ENCODE assay signal across 9 cellular contexts in the genomic region with DNA sequence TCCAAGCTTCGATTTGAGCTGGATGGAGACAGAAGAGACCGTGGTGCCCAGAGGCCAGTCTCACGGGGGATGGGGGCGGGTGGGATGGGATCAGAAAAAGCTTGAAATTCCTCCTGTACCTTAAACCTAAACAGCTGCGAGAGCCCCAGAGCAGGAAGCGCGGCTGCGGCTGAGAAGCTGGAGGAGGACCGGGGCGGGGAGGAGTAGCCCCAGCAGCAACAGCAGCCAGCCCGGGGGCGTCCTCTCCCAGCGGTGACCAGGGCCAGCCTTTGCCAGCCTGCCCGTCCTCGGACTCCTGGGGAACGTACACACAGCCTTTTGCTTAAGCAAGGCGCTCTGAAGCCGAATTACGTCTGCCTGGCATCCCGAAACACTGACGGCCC. TPM values are rescaled to one million over a fixed set of nuclear protein-coding genes. Genes with fewer than 3 reads are reported as not detected.
DNase-seq lines count a peak whose midpoint lies in the region; ATAC-seq and TF ChIP-seq lines count a peak whose summit lies in the region.
"Had no signal": no experiment of that assay in that cellular context is flagged by ENCODE, and none has a peak within 500 bp of the region (broad histone marks: within the 10 kb centered on the region; RNA-seq: fewer than 3 reads in every experiment).

No MANE protein-coding gene starts in this region.

- peaks cover 79% of the 10 kb centered on the region for H3K27me3 Mint-ChIP-seq in activated CD8-positive, alpha-beta T cell treated with anti-CD3 and anti-CD28 coated beads, Interleukin-2, amount 10 ng/mL, durations not matched to agents 7 days and 5 days (ENCODE audit: low read depth)

- POLR2A ChIA-PET in activated CD8-positive, alpha-beta T cell treated with anti-CD3 and anti-CD28 coated beads, Interleukin-2, amount 10 ng/mL, durations not matched to agents 7 days and 5 days (lab: Charles Lee), result interaction anchor here (3.3 kb wide), 1 partner anchor 21 kb away, joined by 13 read pairs; a partner anchor contains a TSS

- no peaks in the 10 kb centered on the region for H3K9me3 Mint-ChIP-seq in activated CD8-positive, alpha-beta T cell treated with anti-CD3 and anti-CD28 coated beads, Interleukin-2, amount 10 ng/mL, durations not matched to agents 7 days and 5 days (ENCODE audit: insufficient read depth)

- no peak for TF ChIP-seq CTCF in BE2C (IDR thresholded peaks at IDR 0.05; ENCODE audit: low read depth, low read length)

- H3K36me3 ChIP-seq in BE2C (no peaks in the 10 kb centered on the region), iPS-18a (ENCODE audit: control insufficient read depth, low read depth, low read length) (no peaks in the 10 kb centered on the region)

- no peaks in the 10 kb centered on the region for H3K36me3 Mint-ChIP-seq in activated CD8-positive, alpha-beta T cell treated with anti-CD3 and anti-CD28 coated beads, Interleukin-2, amount 10 ng/mL, durations not matched to agents 7 days and 5 days (ENCODE audit: low read depth)

- peaks cover 86% of the 10 kb centered on the region for H3K27me3 ChIP-seq in BE2C
- H3K27me3 ChIP-seq in iPS-18a (ENCODE audit: control insufficient read depth, insufficient read depth, low read length), result peaks cover 96% of the 10 kb centered on the region

- H3K27ac ChIP-seq in iPS-18a (ENCODE audit: low read length), result no peak overlapping the region

- H3K4me1 Mint-ChIP-seq in activated CD8-positive, alpha-beta T cell treated with anti-CD3 and anti-CD28 coated beads, Interleukin-2, amount 10 ng/mL, durations not matched to agents 7 days and 5 days (ENCODE audit: low read depth), result peaks cover 33% of the 10 kb centered on the region

- H3K4me1 ChIP-seq in BE2C (no peaks in the 10 kb centered on the region), iPS-18a (ENCODE audit: control insufficient read depth, low read depth, low read length) (no peaks in the 10 kb centered on the region)

- DNase-seq in BE2C (no peak), SIG-M5 treated with dmso at 0.1 percent for 504 hours (lab: John Stamatoyannopoulos, UW; ENCODE audit: unreplicated experiment) (no peak)
- no peak for DNase-seq in activated CD8-positive, alpha-beta T cell treated with anti-CD3 and anti-CD28 coated beads, Interleukin-2, amount 10 ng/mL, durations not matched to agents 7 days and 5 days
- no peak for DNase-seq in stimulated activated naive CD8-positive, alpha-beta T cell treated with anti-CD3 and anti-CD28 coated beads, Interleukin-15, Interleukin-2, amounts not matched to agents 100 U/mL and 50 U/mL, for 24 hours
- DNase-seq in effector CD8-positive, alpha-beta T cell (lab: John Stamatoyannopoulos, UW), result no peak

- ATAC-seq in GM19025 (IDR thresholded peaks at IDR 0.05; ENCODE audit: low read depth, unreplicated experiment) (peak; percentile 6), HG03196 (IDR thresholded peaks at IDR 0.05; ENCODE audit: unreplicated experiment) (peak; percentile 18)
- ATAC-seq in activated CD8-positive, alpha-beta T cell treated with anti-CD3 and anti-CD28 coated beads, Interleukin-2, amount 10 ng/mL, durations not matched to agents 7 days and 5 days, result peak; percentile 38
- ATAC-seq in stimulated activated naive CD8-positive, alpha-beta T cell treated with anti-CD3 and anti-CD28 coated beads, Interleukin-15, Interleukin-2, amounts not matched to agents 100 U/mL and 50 U/mL, for 24 hours, result peak; percentile 8

- H3K9me3 ChIP-seq in BE2C (no peaks in the 10 kb centered on the region; the same call in 1 of the 2 replicates), iPS-18a (ENCODE audit: control insufficient read depth, low read depth, low read length) (no peaks in the 10 kb centered on the region)

- H3K9ac ChIP-seq in iPS-18a (ENCODE audit: low read length), result no peak overlapping the region

- H3K4me3 ChIP-seq in BE2C (ENCODE audit: low read depth, low read length) (peak overlapping the region; percentile 56), iPS-18a (ENCODE audit: low read length) (peak overlapping the region; percentile 57)

- H3K4me3 Mint-ChIP-seq in activated CD8-positive, alpha-beta T cell treated with anti-CD3 and anti-CD28 coated beads, Interleukin-2, amount 10 ng/mL, durations not matched to agents 7 days and 5 days, result peak overlapping the region; percentile 80

- CTCF ChIA-PET in activated CD8-positive, alpha-beta T cell treated with anti-CD3 and anti-CD28 coated beads, Interleukin-2, amount 10 ng/mL, durations not matched to agents 7 days and 5 days (lab: Charles Lee), result interaction anchor here (0.8 to 3.9 kb wide), 14 partner anchors 12 to 234 kb away, joined by 3 to 34 read pairs (median 6); a partner anchor contains a TSS

- H3K27ac Mint-ChIP-seq in activated CD8-positive, alpha-beta T cell treated with anti-CD3 and anti-CD28 coated beads, Interleukin-2, amount 10 ng/mL, durations not matched to agents 7 days and 5 days, result no peak overlapping the region

RNA-seq across cellular contexts. Expression of a gene that starts 17.4 kb away (rescaled TPM):
- not detected for polyA plus RNA-seq in BE2C (2012; ENCODE audit: insufficient read depth, insufficient read length, low read depth)
- total RNA-seq in activated CD8-positive, alpha-beta T cell treated with anti-CD3 and anti-CD28 coated beads, Interleukin-2, amount 10 ng/mL, durations not matched to agents 7 days and 5 days, result not detected
- total RNA-seq: pulmonary artery endothelial cell had no signal

RNA-seq across cellular contexts. Expression of a gene that starts 20.8 kb away (rescaled TPM):
- 27.5 TPM for polyA plus RNA-seq in BE2C (2012; ENCODE audit: insufficient read depth, insufficient read length, low read depth)
- 10 to 100 TPM; 36.8 to 38.7 TPM for total RNA-seq in activated CD8-positive, alpha-beta T cell treated with anti-CD3 and anti-CD28 coated beads, Interleukin-2, amount 10 ng/mL, durations not matched to agents 7 days and 5 days
